1 cellular context compared by ENCODE assay signal in the genomic region with DNA sequence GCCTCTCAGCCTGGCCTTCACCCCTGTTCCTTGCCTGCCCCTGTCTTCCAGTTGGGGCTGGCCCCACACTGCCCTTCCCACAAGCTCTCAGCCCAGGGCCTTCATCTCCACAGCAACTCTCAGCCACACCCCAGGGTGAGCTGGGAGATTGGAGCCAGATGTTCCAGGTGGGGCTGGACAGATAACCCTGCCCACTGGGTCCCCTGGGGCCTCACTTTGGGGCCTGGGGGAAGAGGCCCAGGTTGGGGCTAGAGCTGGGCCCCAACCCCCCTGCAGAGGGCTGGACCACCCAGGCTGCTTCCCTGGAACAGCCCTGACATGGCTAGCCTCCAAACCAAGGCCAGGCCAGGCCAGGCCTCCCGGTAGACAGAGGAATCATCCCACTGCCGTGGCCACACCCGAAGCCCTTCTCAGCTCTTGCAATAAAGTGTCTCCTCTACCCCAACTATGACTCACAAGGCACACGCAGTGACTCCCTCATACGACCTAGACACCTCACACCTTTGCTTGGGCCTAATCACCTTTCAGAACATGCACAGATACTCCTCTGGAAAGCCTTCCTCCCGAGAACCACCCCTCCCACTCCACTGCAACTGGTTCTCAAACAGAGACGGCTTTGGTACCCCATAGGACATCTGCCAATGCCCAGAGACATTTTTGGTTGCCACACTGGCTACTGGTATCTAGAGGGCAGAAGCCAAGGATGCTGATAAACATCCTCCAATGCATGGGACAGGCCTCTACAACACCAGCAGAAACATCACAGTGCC.
TF ChIP-seq lines count a peak whose summit lies in the region.

No MANE protein-coding gene starts in this region.

TF ChIP-seq in K562, 482 proteins besides CTCF, POLR2A, EP300 and RAD21 (continued from another document and continues in another):
- TF ChIP-seq, protein P1, sequence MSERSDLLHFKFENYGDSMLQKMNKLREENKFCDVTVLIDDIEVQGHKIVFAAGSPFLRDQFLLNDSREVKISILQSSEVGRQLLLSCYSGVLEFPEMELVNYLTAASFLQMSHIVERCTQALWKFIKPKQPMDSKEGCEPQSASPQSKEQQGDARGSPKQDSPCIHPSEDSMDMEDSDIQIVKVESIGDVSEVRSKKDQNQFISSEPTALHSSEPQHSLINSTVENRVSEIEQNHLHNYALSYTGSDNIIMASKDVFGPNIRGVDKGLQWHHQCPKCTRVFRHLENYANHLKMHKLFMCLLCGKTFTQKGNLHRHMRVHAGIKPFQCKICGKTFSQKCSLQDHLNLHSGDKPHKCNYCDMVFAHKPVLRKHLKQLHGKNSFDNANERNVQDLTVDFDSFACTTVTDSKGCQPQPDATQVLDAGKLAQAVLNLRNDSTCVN (CRISPR knock-in tag; IDR thresholded peaks at IDR 0.05) = no peak
- TF ChIP-seq ZFX (CRISPR knock-in tag; IDR thresholded peaks at IDR 0.05) (peak; percentile 97), SRSF1 (IDR thresholded peaks at IDR 0.05; ENCODE audit: low read depth, low read length) (no peak), ZNF436 (CRISPR knock-in tag; IDR thresholded peaks at IDR 0.05) (no peak), POLR3G (IDR thresholded peaks at IDR 0.05; ENCODE audit: extremely low read depth, insufficient read length, insufficient replicate concordance) (no peak), RFX7 (CRISPR knock-in tag; IDR thresholded peaks at IDR 0.05) (no peak), DDX20 (tag; IDR thresholded peaks at IDR 0.05; ENCODE audit: low read depth) (no peak), GATAD2A (IDR thresholded peaks at IDR 0.05) (no peak; the same call in none of the 2 replicates), POLR2H (tag; IDR thresholded peaks at IDR 0.05; ENCODE audit: low read depth) (no peak), PRMT5 (CRISPR knock-in tag; IDR thresholded peaks at IDR 0.05) (no peak), MCM7 (IDR thresholded peaks at IDR 0.05) (no peak), SNIP1 (IDR thresholded peaks at IDR 0.05; ENCODE audit: low read depth) (no peak), PCBP2 (IDR thresholded peaks at IDR 0.05; ENCODE audit: low read depth, low read length, poor library complexity, severe bottlenecking) (no peak), YBX1 (IDR thresholded peaks at IDR 0.05) (no peak), ZNF184 (CRISPR knock-in tag; IDR thresholded peaks at IDR 0.05) (no peak), GABPB1 (CRISPR knock-in tag; IDR thresholded peaks at IDR 0.05) (peak; percentile 56), SETDB1 (IDR thresholded peaks at IDR 0.05; ENCODE audit: low read length) (no peak), BACH1 (tag; IDR thresholded peaks at IDR 0.05) (no peak), STAG1 (CRISPR knock-in tag; IDR thresholded peaks at IDR 0.05; ENCODE audit: borderline replicate concordance) (no peak), HOXB6 (CRISPR knock-in tag; IDR thresholded peaks at IDR 0.05; ENCODE audit: borderline replicate concordance) (no peak; the same call in 1 of the 2 replicates), CCAR2 (IDR thresholded peaks at IDR 0.05; ENCODE audit: low read depth, low read length) (no peak), RFX1 (IDR thresholded peaks at IDR 0.05) (peak; percentile 86), POLR3A (IDR thresholded peaks at IDR 0.05; ENCODE audit: borderline replicate concordance, extremely low read depth, insufficient read depth, insufficient read length) (no peak), GTF2E2 (tag; IDR thresholded peaks at IDR 0.05) (no peak)
- TF ChIP-seq, protein P2, sequence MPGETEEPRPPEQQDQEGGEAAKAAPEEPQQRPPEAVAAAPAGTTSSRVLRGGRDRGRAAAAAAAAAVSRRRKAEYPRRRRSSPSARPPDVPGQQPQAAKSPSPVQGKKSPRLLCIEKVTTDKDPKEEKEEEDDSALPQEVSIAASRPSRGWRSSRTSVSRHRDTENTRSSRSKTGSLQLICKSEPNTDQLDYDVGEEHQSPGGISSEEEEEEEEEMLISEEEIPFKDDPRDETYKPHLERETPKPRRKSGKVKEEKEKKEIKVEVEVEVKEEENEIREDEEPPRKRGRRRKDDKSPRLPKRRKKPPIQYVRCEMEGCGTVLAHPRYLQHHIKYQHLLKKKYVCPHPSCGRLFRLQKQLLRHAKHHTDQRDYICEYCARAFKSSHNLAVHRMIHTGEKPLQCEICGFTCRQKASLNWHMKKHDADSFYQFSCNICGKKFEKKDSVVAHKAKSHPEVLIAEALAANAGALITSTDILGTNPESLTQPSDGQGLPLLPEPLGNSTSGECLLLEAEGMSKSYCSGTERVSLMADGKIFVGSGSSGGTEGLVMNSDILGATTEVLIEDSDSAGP (CRISPR knock-in tag; IDR thresholded peaks at IDR 0.05) = no peak; the same call in 1 of the 2 replicates
- TF ChIP-seq, protein P3, sequence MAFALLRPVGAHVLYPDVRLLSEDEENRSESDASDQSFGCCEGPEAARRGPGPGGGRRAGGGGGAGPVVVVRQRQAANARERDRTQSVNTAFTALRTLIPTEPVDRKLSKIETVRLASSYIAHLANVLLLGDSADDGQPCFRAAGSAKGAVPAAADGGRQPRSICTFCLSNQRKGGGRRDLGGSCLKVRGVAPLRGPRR (CRISPR knock-in tag; IDR thresholded peaks at IDR 0.05) = no peak
- TF ChIP-seq, protein P4, sequence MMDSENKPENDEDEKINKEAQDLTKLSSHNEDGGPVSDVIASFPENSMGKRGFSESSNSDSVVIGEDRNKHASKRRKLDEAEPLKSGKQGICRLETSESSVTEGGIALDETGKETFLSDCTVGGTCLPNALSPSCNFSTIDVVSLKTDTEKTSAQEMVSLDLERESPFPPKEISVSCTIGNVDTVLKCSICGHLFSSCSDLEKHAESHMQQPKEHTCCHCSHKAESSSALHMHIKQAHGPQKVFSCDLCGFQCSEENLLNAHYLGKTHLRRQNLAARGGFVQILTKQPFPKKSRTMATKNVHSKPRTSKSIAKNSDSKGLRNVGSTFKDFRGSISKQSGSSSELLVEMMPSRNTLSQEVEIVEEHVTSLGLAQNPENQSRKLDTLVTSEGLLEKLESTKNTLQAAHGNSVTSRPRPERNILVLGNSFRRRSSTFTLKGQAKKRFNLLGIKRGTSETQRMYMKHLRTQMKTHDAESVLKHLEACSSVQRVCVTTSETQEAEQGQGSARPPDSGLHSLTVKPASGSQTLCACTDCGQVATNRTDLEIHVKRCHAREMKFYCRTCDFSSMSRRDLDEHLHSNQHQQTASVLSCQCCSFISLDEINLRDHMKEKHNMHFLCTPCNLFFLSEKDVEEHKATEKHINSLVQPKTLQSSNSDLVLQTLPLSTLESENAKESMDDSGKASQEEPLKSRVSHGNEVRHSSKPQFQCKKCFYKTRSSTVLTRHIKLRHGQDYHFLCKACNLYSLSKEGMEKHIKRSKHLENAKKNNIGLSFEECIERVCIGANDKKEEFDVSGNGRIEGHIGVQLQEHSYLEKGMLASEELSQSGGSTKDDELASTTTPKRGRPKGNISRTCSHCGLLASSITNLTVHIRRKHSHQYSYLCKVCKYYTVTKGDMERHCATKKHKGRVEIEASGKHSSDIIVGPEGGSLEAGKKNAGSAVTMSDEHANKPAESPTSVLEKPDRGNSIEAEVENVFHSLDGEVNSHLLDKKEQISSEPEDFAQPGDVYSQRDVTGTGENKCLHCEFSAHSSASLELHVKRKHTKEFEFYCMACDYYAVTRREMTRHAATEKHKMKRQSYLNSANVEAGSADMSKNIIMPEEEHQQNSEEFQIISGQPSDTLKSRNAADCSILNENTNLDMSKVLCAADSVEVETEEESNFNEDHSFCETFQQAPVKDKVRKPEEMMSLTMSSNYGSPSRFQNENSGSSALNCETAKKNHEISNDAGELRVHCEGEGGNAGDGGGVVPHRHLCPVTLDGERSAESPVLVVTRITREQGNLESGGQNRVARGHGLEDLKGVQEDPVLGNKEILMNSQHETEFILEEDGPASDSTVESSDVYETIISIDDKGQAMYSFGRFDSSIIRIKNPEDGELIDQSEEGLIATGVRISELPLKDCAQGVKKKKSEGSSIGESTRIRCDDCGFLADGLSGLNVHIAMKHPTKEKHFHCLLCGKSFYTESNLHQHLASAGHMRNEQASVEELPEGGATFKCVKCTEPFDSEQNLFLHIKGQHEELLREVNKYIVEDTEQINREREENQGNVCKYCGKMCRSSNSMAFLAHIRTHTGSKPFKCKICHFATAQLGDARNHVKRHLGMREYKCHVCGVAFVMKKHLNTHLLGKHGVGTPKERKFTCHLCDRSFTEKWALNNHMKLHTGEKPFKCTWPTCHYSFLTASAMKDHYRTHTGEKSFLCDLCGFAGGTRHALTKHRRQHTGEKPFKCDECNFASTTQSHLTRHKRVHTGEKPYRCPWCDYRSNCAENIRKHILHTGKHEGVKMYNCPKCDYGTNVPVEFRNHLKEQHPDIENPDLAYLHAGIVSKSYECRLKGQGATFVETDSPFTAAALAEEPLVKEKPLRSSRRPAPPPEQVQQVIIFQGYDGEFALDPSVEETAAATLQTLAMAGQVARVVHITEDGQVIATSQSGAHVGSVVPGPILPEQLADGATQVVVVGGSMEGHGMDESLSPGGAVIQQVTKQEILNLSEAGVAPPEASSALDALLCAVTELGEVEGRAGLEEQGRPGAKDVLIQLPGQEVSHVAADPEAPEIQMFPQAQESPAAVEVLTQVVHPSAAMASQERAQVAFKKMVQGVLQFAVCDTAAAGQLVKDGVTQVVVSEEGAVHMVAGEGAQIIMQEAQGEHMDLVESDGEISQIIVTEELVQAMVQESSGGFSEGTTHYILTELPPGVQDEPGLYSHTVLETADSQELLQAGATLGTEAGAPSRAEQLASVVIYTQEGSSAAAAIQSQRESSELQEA (IDR thresholded peaks at IDR 0.05; ENCODE audit: low read depth) = no peak
- TF ChIP-seq, protein P5, sequence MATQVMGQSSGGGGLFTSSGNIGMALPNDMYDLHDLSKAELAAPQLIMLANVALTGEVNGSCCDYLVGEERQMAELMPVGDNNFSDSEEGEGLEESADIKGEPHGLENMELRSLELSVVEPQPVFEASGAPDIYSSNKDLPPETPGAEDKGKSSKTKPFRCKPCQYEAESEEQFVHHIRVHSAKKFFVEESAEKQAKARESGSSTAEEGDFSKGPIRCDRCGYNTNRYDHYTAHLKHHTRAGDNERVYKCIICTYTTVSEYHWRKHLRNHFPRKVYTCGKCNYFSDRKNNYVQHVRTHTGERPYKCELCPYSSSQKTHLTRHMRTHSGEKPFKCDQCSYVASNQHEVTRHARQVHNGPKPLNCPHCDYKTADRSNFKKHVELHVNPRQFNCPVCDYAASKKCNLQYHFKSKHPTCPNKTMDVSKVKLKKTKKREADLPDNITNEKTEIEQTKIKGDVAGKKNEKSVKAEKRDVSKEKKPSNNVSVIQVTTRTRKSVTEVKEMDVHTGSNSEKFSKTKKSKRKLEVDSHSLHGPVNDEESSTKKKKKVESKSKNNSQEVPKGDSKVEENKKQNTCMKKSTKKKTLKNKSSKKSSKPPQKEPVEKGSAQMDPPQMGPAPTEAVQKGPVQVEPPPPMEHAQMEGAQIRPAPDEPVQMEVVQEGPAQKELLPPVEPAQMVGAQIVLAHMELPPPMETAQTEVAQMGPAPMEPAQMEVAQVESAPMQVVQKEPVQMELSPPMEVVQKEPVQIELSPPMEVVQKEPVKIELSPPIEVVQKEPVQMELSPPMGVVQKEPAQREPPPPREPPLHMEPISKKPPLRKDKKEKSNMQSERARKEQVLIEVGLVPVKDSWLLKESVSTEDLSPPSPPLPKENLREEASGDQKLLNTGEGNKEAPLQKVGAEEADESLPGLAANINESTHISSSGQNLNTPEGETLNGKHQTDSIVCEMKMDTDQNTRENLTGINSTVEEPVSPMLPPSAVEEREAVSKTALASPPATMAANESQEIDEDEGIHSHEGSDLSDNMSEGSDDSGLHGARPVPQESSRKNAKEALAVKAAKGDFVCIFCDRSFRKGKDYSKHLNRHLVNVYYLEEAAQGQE (CRISPR knock-in tag; IDR thresholded peaks at IDR 0.05; ENCODE audit: low read depth) = no peak
- TF ChIP-seq, protein P6, sequence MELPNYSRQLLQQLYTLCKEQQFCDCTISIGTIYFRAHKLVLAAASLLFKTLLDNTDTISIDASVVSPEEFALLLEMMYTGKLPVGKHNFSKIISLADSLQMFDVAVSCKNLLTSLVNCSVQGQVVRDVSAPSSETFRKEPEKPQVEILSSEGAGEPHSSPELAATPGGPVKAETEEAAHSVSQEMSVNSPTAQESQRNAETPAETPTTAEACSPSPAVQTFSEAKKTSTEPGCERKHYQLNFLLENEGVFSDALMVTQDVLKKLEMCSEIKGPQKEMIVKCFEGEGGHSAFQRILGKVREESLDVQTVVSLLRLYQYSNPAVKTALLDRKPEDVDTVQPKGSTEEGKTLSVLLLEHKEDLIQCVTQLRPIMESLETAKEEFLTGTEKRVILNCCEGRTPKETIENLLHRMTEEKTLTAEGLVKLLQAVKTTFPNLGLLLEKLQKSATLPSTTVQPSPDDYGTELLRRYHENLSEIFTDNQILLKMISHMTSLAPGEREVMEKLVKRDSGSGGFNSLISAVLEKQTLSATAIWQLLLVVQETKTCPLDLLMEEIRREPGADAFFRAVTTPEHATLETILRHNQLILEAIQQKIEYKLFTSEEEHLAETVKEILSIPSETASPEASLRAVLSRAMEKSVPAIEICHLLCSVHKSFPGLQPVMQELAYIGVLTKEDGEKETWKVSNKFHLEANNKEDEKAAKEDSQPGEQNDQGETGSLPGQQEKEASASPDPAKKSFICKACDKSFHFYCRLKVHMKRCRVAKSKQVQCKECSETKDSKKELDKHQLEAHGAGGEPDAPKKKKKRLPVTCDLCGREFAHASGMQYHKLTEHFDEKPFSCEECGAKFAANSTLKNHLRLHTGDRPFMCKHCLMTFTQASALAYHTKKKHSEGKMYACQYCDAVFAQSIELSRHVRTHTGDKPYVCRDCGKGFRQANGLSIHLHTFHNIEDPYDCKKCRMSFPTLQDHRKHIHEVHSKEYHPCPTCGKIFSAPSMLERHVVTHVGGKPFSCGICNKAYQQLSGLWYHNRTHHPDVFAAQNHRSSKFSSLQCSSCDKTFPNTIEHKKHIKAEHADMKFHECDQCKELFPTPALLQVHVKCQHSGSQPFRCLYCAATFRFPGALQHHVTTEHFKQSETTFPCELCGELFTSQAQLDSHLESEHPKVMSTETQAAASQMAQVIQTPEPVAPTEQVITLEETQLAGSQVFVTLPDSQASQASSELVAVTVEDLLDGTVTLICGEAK (IDR thresholded peaks at IDR 0.05) = no peak
- TF ChIP-seq, protein P6 (CRISPR knock-in tag; IDR thresholded peaks at IDR 0.05) = no peak
